Comparison of ENCODE assay signal across 1 cellular context in the genomic region with DNA sequence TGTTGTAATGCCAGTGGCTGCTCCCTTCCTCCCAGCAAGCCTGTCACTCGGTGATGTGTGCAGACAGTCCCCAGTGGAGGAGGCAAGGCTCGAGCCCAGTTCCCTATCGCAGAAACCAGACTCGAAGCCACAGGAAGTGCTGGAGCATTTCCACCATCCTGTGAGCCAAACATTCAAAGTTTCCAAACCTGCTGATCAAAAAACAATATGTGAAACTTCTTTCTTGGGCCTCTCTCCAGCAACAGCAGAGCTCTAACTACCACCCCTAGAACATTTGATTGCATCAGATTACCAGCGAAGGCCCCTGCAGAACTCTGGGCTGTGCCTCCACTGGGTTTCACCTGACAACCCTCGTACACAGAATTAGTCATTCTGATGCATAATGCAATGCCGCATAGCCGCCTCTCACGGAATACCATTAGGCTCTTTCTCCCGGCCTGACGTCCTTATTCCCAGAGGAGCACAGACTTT.
TF ChIP-seq lines count a peak whose summit lies in the region.

No MANE protein-coding gene starts in this region.

TF ChIP-seq in K562, 482 proteins besides CTCF, POLR2A, EP300 and RAD21 (continued from another document and continues in another):
- TF ChIP-seq ZNF280B (CRISPR knock-in tag; IDR thresholded peaks at IDR 0.05): no peak
- peak; percentile 69; the same call in 1 of the 2 replicates for TF ChIP-seq SMAD4 (CRISPR knock-in tag; conservative IDR thresholded peaks at IDR 0.05)
- peak; percentile 81 for TF ChIP-seq PKNOX1 (IDR thresholded peaks at IDR 0.05)
- no peak for TF ChIP-seq KAT7 (CRISPR knock-in tag; IDR thresholded peaks at IDR 0.05; ENCODE audit: borderline replicate concordance)
- no peak for TF ChIP-seq USF2 (CRISPR knock-in tag; IDR thresholded peaks at IDR 0.05)
- TF ChIP-seq EHMT2 (IDR thresholded peaks at IDR 0.05): no peak
- 0 out of 2 replicates have a peak, but pooled peaks have one; percentile 33 for TF ChIP-seq MTA3 (IDR thresholded peaks at IDR 0.05; ENCODE audit: borderline replicate concordance)
- no peak for TF ChIP-seq SIN3B (IDR thresholded peaks at IDR 0.05; ENCODE audit: low read depth)
- TF ChIP-seq NBN (IDR thresholded peaks at IDR 0.05; ENCODE audit: low read depth): no peak
- TF ChIP-seq NFYB (IDR thresholded peaks at IDR 0.05; ENCODE audit: extremely low read depth, insufficient read length): no peak
- TF ChIP-seq GTF2E2 (tag; IDR thresholded peaks at IDR 0.05): no peak
- TF ChIP-seq, protein P1, sequence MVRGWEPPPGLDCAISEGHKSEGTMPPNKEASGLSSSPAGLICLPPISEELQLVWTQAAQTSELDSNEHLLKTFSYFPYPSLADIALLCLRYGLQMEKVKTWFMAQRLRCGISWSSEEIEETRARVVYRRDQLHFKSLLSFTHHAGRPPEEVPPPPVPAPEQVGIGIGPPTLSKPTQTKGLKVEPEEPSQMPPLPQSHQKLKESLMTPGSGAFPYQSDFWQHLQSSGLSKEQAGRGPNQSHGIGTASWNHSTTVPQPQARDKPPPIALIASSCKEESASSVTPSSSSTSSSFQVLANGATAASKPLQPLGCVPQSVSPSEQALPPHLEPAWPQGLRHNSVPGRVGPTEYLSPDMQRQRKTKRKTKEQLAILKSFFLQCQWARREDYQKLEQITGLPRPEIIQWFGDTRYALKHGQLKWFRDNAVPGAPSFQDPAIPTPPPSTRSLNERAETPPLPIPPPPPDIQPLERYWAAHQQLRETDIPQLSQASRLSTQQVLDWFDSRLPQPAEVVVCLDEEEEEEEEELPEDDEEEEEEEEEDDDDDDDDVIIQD (CRISPR knock-in tag; IDR thresholded peaks at IDR 0.05): no peak
- no peak for TF ChIP-seq RB1 (IDR thresholded peaks at IDR 0.05; ENCODE audit: low read depth)
- no peak for TF ChIP-seq CHD2 (IDR thresholded peaks at IDR 0.05; ENCODE audit: low read depth, low read length)
- TF ChIP-seq ATF7 (IDR thresholded peaks at IDR 0.05): peak; percentile 56; the same call in 1 of the 2 replicates
- TF ChIP-seq, protein P2, sequence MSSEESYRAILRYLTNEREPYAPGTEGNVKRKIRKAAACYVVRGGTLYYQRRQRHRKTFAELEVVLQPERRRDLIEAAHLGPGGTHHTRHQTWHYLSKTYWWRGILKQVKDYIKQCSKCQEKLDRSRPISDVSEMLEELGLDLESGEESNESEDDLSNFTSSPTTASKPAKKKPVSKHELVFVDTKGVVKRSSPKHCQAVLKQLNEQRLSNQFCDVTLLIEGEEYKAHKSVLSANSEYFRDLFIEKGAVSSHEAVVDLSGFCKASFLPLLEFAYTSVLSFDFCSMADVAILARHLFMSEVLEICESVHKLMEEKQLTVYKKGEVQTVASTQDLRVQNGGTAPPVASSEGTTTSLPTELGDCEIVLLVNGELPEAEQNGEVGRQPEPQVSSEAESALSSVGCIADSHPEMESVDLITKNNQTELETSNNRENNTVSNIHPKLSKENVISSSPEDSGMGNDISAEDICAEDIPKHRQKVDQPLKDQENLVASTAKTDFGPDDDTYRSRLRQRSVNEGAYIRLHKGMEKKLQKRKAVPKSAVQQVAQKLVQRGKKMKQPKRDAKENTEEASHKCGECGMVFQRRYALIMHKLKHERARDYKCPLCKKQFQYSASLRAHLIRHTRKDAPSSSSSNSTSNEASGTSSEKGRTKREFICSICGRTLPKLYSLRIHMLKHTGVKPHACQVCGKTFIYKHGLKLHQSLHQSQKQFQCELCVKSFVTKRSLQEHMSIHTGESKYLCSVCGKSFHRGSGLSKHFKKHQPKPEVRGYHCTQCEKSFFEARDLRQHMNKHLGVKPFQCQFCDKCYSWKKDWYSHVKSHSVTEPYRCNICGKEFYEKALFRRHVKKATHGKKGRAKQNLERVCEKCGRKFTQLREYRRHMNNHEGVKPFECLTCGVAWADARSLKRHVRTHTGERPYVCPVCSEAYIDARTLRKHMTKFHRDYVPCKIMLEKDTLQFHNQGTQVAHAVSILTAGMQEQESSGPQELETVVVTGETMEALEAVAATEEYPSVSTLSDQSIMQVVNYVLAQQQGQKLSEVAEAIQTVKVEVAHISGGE (CRISPR knock-in tag; IDR thresholded peaks at IDR 0.05): no peak
- no peak for TF ChIP-seq ZNF668 (CRISPR knock-in tag; IDR thresholded peaks at IDR 0.05)
- TF ChIP-seq ARID1B (IDR thresholded peaks at IDR 0.05): peak; percentile 85
- TF ChIP-seq ZNF318 (IDR thresholded peaks at IDR 0.05; ENCODE audit: borderline replicate concordance in 1 of 2, low read depth in 1 of 2): no peak
- no peak for TF ChIP-seq RFX7 (CRISPR knock-in tag; IDR thresholded peaks at IDR 0.05)
- no peak for TF ChIP-seq RBM14 (IDR thresholded peaks at IDR 0.05; ENCODE audit: borderline replicate concordance, insufficient read depth, low read depth, low read length)
- TF ChIP-seq, protein P3, sequence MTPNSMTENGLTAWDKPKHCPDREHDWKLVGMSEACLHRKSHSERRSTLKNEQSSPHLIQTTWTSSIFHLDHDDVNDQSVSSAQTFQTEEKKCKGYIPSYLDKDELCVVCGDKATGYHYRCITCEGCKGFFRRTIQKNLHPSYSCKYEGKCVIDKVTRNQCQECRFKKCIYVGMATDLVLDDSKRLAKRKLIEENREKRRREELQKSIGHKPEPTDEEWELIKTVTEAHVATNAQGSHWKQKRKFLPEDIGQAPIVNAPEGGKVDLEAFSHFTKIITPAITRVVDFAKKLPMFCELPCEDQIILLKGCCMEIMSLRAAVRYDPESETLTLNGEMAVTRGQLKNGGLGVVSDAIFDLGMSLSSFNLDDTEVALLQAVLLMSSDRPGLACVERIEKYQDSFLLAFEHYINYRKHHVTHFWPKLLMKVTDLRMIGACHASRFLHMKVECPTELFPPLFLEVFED (CRISPR knock-in tag; conservative IDR thresholded peaks at IDR 0.05): no peak
- TF ChIP-seq CXXC5 (CRISPR knock-in tag; IDR thresholded peaks at IDR 0.05): peak; percentile 39; the same call in 1 of the 2 replicates
- no peak for TF ChIP-seq STAT5B (CRISPR knock-in tag; IDR thresholded peaks at IDR 0.05)
- TF ChIP-seq NFE2 (IDR thresholded peaks at IDR 0.05; ENCODE audit: low read depth): no peak
- no peak for TF ChIP-seq GTF2A2 (tag; IDR thresholded peaks at IDR 0.05)
- no peak for TF ChIP-seq KHSRP (IDR thresholded peaks at IDR 0.05)
